In the genomic region with DNA sequence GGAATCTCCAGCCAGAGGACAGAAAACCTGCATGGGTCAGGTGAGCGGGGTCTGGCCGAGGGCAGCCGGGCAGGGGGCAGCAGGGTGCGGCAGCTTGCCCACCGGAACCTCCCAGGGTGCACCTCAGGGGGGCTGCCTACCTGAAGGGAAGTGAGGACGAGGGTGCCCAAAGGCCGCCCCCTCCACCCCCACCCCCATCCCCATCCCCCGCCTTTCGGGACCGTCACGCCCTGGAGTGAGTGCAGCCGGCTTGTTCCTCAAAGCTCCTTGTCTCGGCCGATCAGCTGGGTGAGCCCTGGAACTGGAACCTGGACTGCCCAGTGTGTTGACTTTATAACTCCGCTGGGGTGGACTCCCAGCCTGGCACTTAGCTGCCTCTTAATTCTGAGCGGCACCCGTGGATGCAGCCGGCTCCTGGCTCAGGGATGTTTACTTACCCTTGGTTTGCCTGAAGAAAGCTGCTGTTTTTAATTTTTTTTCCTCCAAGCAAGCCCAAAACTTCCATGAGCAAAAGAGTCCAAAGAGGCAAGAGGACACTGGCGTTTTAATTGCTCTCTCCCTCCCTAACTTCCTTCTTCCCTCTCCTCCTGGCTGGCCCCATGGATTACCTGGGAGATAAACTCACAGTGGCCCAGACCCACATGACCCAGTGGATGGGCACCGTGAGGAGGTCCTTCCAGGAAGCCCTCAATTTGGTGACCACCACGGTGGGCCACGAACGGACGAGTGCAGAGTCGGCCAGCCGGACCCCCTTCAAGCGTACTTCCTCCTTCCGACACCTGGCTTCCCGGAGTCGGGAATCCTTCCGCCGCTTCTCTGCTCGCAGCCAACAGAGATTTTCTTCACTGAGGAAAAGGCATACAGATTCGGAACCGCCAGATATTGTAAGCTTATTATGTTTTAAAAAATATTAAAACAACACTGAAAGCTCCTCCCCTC, we compare ENCODE assay signal across 8 cellular contexts.
DNase-seq lines count a peak whose midpoint lies in the region; ATAC-seq and TF ChIP-seq lines count a peak whose summit lies in the region.

No MANE protein-coding gene starts in this region.

- H3K9me3 Mint-ChIP-seq in WTC11 (no peaks in the 10 kb centered on the region), progenitor cell of endocrine pancreas (ENCODE audit: low read depth) (no peaks in the 10 kb centered on the region)

- peaks cover 33% of the 10 kb centered on the region for H3K4me1 Mint-ChIP-seq in WTC11
- peaks cover 41% of the 10 kb centered on the region for H3K4me1 Mint-ChIP-seq in progenitor cell of endocrine pancreas (ENCODE audit: low read depth)

- H3K4me3 Mint-ChIP-seq in WTC11 = peak overlapping the region; percentile 73
- peak overlapping the region; percentile 72 for H3K4me3 Mint-ChIP-seq in progenitor cell of endocrine pancreas (ENCODE audit: low read depth)

- POLR2A ChIA-PET in WTC11 (lab: Charles Lee) = interaction anchor here (0.6 to 1.5 kb wide), 3 partner anchors 12 to 1166 kb away, joined by 3 to 5 read pairs (median 5); no protein-coding TSS in a partner anchor

- intact Hi-C loops in left cardiac atrium (cut with DNase I) = loop anchor here in 1 of 2 donors (2.0 kb wide), 1 partner anchor 61 kb away; no protein-coding TSS in a partner anchor

- CTCF ChIA-PET in WTC11 (lab: Charles Lee) = interaction anchor here (0.6 to 4.3 kb wide), 34 partner anchors 9 to 661 kb away, joined by 3 to 81 read pairs (median 5); no protein-coding TSS in a partner anchor

- no peaks in the 10 kb centered on the region for H3K27me3 Mint-ChIP-seq in WTC11 (ENCODE audit: low read depth)
- H3K27me3 Mint-ChIP-seq in progenitor cell of endocrine pancreas = no peaks in the 10 kb centered on the region

- DNase-seq in DMS 273 (lab: John Stamatoyannopoulos, UW; ENCODE audit: unreplicated experiment) (peak; percentile 29), DMS 273 treated with DMSO at 0.1 percent for 48 hours (lab: John Stamatoyannopoulos, UW) (no peak), WTC11 (ENCODE audit: low spot score) (peak; percentile 23), left cardiac atrium (peak; percentile 42), progenitor cell of endocrine pancreas (ENCODE audit: low spot score, unreplicated experiment) (no peak), NCI-H1436 (lab: John Stamatoyannopoulos, UW) (no peak)

- TF ChIP-seq CTCF in WTC11 (IDR thresholded peaks at IDR 0.05) (no peak), progenitor cell of endocrine pancreas (IDR thresholded peaks at IDR 0.05; ENCODE audit: unreplicated experiment) (no peak)

- H3K36me3 Mint-ChIP-seq in WTC11 (no peaks in the 10 kb centered on the region), progenitor cell of endocrine pancreas (ENCODE audit: insufficient read depth) (peaks cover 3% of the 10 kb centered on the region)

- H3K27ac Mint-ChIP-seq in WTC11 (peak overlapping the region; percentile 97), progenitor cell of endocrine pancreas (peak overlapping the region; percentile 97)

- ATAC-seq in WTC11 (peak; percentile 6; the same call in 1 of the 2 replicates), left cardiac atrium (peak; percentile 51 to 56), GM21529 (IDR thresholded peaks at IDR 0.05; ENCODE audit: unreplicated experiment) (no peak), GM18498 (IDR thresholded peaks at IDR 0.05; ENCODE audit: unreplicated experiment) (no peak)

TF ChIP-seq in WTC11, 78 proteins besides CTCF, POLR2A, EP300 and RAD21:
- TF ChIP-seq, protein P1, sequence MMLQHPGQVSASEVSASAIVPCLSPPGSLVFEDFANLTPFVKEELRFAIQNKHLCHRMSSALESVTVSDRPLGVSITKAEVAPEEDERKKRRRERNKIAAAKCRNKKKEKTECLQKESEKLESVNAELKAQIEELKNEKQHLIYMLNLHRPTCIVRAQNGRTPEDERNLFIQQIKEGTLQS (CRISPR knock-in tag; conservative IDR thresholded peaks at IDR 0.05) = no peak
- TF ChIP-seq TEAD1 (CRISPR knock-in tag; IDR thresholded peaks at IDR 0.05) = no peak
- TF ChIP-seq, protein P2, sequence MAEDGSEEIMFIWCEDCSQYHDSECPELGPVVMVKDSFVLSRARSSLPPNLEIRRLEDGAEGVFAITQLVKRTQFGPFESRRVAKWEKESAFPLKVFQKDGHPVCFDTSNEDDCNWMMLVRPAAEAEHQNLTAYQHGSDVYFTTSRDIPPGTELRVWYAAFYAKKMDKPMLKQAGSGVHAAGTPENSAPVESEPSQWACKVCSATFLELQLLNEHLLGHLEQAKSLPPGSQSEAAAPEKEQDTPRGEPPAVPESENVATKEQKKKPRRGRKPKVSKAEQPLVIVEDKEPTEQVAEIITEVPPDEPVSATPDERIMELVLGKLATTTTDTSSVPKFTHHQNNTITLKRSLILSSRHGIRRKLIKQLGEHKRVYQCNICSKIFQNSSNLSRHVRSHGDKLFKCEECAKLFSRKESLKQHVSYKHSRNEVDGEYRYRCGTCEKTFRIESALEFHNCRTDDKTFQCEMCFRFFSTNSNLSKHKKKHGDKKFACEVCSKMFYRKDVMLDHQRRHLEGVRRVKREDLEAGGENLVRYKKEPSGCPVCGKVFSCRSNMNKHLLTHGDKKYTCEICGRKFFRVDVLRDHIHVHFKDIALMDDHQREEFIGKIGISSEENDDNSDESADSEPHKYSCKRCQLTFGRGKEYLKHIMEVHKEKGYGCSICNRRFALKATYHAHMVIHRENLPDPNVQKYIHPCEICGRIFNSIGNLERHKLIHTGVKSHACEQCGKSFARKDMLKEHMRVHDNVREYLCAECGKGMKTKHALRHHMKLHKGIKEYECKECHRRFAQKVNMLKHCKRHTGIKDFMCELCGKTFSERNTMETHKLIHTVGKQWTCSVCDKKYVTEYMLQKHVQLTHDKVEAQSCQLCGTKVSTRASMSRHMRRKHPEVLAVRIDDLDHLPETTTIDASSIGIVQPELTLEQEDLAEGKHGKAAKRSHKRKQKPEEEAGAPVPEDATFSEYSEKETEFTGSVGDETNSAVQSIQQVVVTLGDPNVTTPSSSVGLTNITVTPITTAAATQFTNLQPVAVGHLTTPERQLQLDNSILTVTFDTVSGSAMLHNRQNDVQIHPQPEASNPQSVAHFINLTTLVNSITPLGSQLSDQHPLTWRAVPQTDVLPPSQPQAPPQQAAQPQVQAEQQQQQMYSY (CRISPR knock-in tag; IDR thresholded peaks at IDR 0.05) = no peak
- TF ChIP-seq CBFB (CRISPR knock-in tag; IDR thresholded peaks at IDR 0.05; ENCODE audit: low read depth) = no peak
- TF ChIP-seq ZNF121 (CRISPR knock-in tag; IDR thresholded peaks at IDR 0.05) = no peak
- peak; percentile 53; the same call in 1 of the 2 replicates for TF ChIP-seq ZNF423 (CRISPR knock-in tag; IDR thresholded peaks at IDR 0.05)

Comparison
In these comparisons a context has a peak if more than half of its experiments do, and no peak if none do; other contexts are left out.
1. DNase-seq: peak in DMS 273 (single experiment), WTC11 (single experiment) and left cardiac atrium (single experiment); none in DMS 273 treated with DMSO at 0.1 percent for 48 hours (single experiment), progenitor cell of endocrine pancreas (single experiment) and NCI-H1436 (single experiment).
2. ATAC-seq: peak in WTC11 (single experiment) and left cardiac atrium (2 of 2); none in GM21529 (single experiment) and GM18498 (single experiment).